8 cellular contexts compared by ENCODE assay signal in genomic region chr20:44247676-44248419, GRCh38. TPM values are rescaled to one million over a fixed set of nuclear protein-coding genes. Genes with fewer than 3 reads are reported as not detected.
DNase-seq lines count a peak whose midpoint lies in the region; ATAC-seq and TF ChIP-seq lines count a peak whose summit lies in the region.

No MANE protein-coding gene starts in this region.

- DNase-seq in AG09319 (ENCODE audit: extremely low read depth, low read depth): no peak
- DNase-seq in HL-60 (ENCODE audit: low read depth in 1 of 2, low spot score in 1 of 2): peak; percentile 2 to 17
- DNase-seq in activated CD8-positive, alpha-beta T cell treated with anti-CD3 and anti-CD28 coated beads, Interleukin-2, amount 10 ng/mL, durations not matched to agents 7 days and 5 days: peak; percentile 40
- peak; percentile 24 for DNase-seq in left ventricle myocardium inferior
- DNase-seq in stimulated activated CD4-positive, alpha-beta T cell treated with anti-CD3 and anti-CD28 coated beads, Interleukin-12 subunit alpha, Interleukin-12 subunit beta, amount 100 ng/mL, for 48 hours (ENCODE audit: low read depth in 2 of 3, low spot score in 1 of 3): peak in 2 of 3 donors; percentile 4 to 8
- DNase-seq in activated effector memory CD4-positive, alpha-beta T cell treated with anti-CD3 and anti-CD28 coated beads, Interleukin-2, amount 50 U/mL, for 16 hours: no peak
- DNase-seq in DMS114 treated with DMSO at 0.1 percent for 48 hours (lab: John Stamatoyannopoulos, UW; ENCODE audit: unreplicated experiment): no peak
- no peak for DNase-seq in NOMO-1 (lab: John Stamatoyannopoulos, UW; ENCODE audit: unreplicated experiment in 2 of 2)

- CTCF ChIA-PET in activated CD8-positive, alpha-beta T cell treated with anti-CD3 and anti-CD28 coated beads, Interleukin-2, amount 10 ng/mL, durations not matched to agents 7 days and 5 days (lab: Charles Lee): no interaction called here

- H3K27me3 ChIP-seq in HL-60 (ENCODE audit: insufficient read depth, poor library complexity, severe bottlenecking) (no peaks in the 10 kb centered on the region), left ventricle myocardium inferior (ENCODE audit: low read depth) (no peaks in the 10 kb centered on the region)

- peak; percentile 61 for ATAC-seq in activated CD8-positive, alpha-beta T cell treated with anti-CD3 and anti-CD28 coated beads, Interleukin-2, amount 10 ng/mL, durations not matched to agents 7 days and 5 days

- no peak overlapping the region for H3K4me3 ChIP-seq in HL-60 (replicated peaks; ENCODE audit: insufficient read depth, low read length)
- peak overlapping the region; percentile 58 for H3K4me3 ChIP-seq in left ventricle myocardium inferior

- no peaks in the 10 kb centered on the region for H3K9me3 ChIP-seq in left ventricle myocardium inferior (replicated peaks)

- H3K36me3 ChIP-seq in left ventricle myocardium inferior: no peaks in the 10 kb centered on the region

- TF ChIP-seq CTCF in AG09319 (IDR thresholded peaks at IDR 0.05; ENCODE audit: low read depth, low read length) (peak; percentile 29), HL-60 (IDR thresholded peaks at IDR 0.05; ENCODE audit: insufficient read depth, low read length) (no peak), left ventricle myocardium inferior (IDR thresholded peaks at IDR 0.05; ENCODE audit: borderline replicate concordance) (peak; percentile 54)

- H3K27ac ChIP-seq in HL-60 (replicated peaks) (no peak overlapping the region), left ventricle myocardium inferior (replicated peaks) (no peak overlapping the region)

- H3K36me3 Mint-ChIP-seq in activated CD8-positive, alpha-beta T cell treated with anti-CD3 and anti-CD28 coated beads, Interleukin-2, amount 10 ng/mL, durations not matched to agents 7 days and 5 days (ENCODE audit: low read depth): no peaks in the 10 kb centered on the region

- no peaks in the 10 kb centered on the region for H3K4me1 Mint-ChIP-seq in activated CD8-positive, alpha-beta T cell treated with anti-CD3 and anti-CD28 coated beads, Interleukin-2, amount 10 ng/mL, durations not matched to agents 7 days and 5 days (ENCODE audit: low read depth)

- no peak overlapping the region for H3K27ac Mint-ChIP-seq in activated CD8-positive, alpha-beta T cell treated with anti-CD3 and anti-CD28 coated beads, Interleukin-2, amount 10 ng/mL, durations not matched to agents 7 days and 5 days

- peaks cover 14% of the 10 kb centered on the region for H3K4me1 ChIP-seq in left ventricle myocardium inferior

- intact Hi-C loops in left ventricle myocardium inferior (cut with micrococcal nuclease): no loop called here

- no peaks in the 10 kb centered on the region for H3K9me3 Mint-ChIP-seq in activated CD8-positive, alpha-beta T cell treated with anti-CD3 and anti-CD28 coated beads, Interleukin-2, amount 10 ng/mL, durations not matched to agents 7 days and 5 days (ENCODE audit: insufficient read depth)

- H3K4me3 Mint-ChIP-seq in activated CD8-positive, alpha-beta T cell treated with anti-CD3 and anti-CD28 coated beads, Interleukin-2, amount 10 ng/mL, durations not matched to agents 7 days and 5 days: no peak overlapping the region

- peaks cover 15% of the 10 kb centered on the region for H3K27me3 Mint-ChIP-seq in activated CD8-positive, alpha-beta T cell treated with anti-CD3 and anti-CD28 coated beads, Interleukin-2, amount 10 ng/mL, durations not matched to agents 7 days and 5 days (ENCODE audit: low read depth)

- POLR2A ChIA-PET in activated CD8-positive, alpha-beta T cell treated with anti-CD3 and anti-CD28 coated beads, Interleukin-2, amount 10 ng/mL, durations not matched to agents 7 days and 5 days (lab: Charles Lee): no interaction called here

RNA-seq across cellular contexts. Expression of gene GDAP1L1, which starts 0.7 kb away (rescaled TPM):
- total RNA-seq in activated CD8-positive, alpha-beta T cell treated with anti-CD3 and anti-CD28 coated beads, Interleukin-2, amount 10 ng/mL, durations not matched to agents 7 days and 5 days: not detected
- 0.55 TPM for total RNA-seq in left ventricle myocardium inferior

RNA-seq across cellular contexts. Expression of gene OSER1, which starts 37.3 kb away (rescaled TPM):
- total RNA-seq in activated CD8-positive, alpha-beta T cell treated with anti-CD3 and anti-CD28 coated beads, Interleukin-2, amount 10 ng/mL, durations not matched to agents 7 days and 5 days: 10 to 100 TPM; 19.1 to 19.9 TPM
- total RNA-seq in left ventricle myocardium inferior: 34.0 TPM

Comparison
In these comparisons a context has a peak if more than half of its experiments do, and no peak if none do; other contexts are left out.
1. DNase-seq: peak in HL-60 (2 of 2), activated CD8-positive, alpha-beta T cell treated with anti-CD3 and anti-CD28 coated beads, Interleukin-2, amount 10 ng/mL, durations not matched to agents 7 days and 5 days (single experiment), left ventricle myocardium inferior (single experiment) and stimulated activated CD4-positive, alpha-beta T cell treated with anti-CD3 and anti-CD28 coated beads, Interleukin-12 subunit alpha, Interleukin-12 subunit beta, amount 100 ng/mL, for 48 hours (2 of 3); none in AG09319 (single experiment), activated effector memory CD4-positive, alpha-beta T cell treated with anti-CD3 and anti-CD28 coated beads, Interleukin-2, amount 50 U/mL, for 16 hours (single experiment), DMS114 treated with DMSO at 0.1 percent for 48 hours (single experiment) and NOMO-1 (0 of 2).